12 cellular contexts compared by ENCODE assay signal in genomic region chr3:16514799-16515353, GRCh38. TPM values are rescaled to one million over a fixed set of nuclear protein-coding genes. Genes with fewer than 3 reads are reported as not detected.
DNase-seq lines count a peak whose midpoint lies in the region; ATAC-seq, FAIRE-seq and TF ChIP-seq lines count a peak whose summit lies in the region.
"Had no signal": no experiment of that assay in that cellular context is flagged by ENCODE, and none has a peak within 500 bp of the region (broad histone marks: within the 10 kb centered on the region; RNA-seq: fewer than 3 reads in every experiment).

No MANE protein-coding gene starts in this region.

- H3K27me3 ChIP-seq in spleen (replicated peaks in 1 of 7): no peaks in the 10 kb centered on the region
- H3K27me3 ChIP-seq in mesendoderm (ENCODE audit: insufficient read depth, low read length, poor library complexity): peaks cover 6% of the 10 kb centered on the region

- H3K36me3 Mint-ChIP-seq in activated T-cell treated with anti-CD3 and anti-CD28 coated beads, Interleukin-2, amount 50 U/mL, for 24 hours (ENCODE audit: low read depth): peaks cover 33% of the 10 kb centered on the region
- H3K36me3 Mint-ChIP-seq in activated naive CD8-positive, alpha-beta T cell treated with anti-CD3 and anti-CD28 coated beads, Interleukin-2, amount 50 U/mL, for 24 hours (ENCODE audit: low read depth): peaks cover 25% of the 10 kb centered on the region
- peaks cover 11% of the 10 kb centered on the region for H3K36me3 Mint-ChIP-seq in Calu3 (ENCODE audit: insufficient read depth, unreplicated experiment)

- peaks cover 9% of the 10 kb centered on the region for H3K9me3 Mint-ChIP-seq in activated T-cell treated with anti-CD3 and anti-CD28 coated beads, Interleukin-2, amount 50 U/mL, for 24 hours
- H3K9me3 Mint-ChIP-seq in activated naive CD8-positive, alpha-beta T cell treated with anti-CD3 and anti-CD28 coated beads, Interleukin-2, amount 50 U/mL, for 24 hours: peaks cover 13% of the 10 kb centered on the region
- H3K9me3 Mint-ChIP-seq in Calu3 (ENCODE audit: low read depth, unreplicated experiment): no peaks in the 10 kb centered on the region

- BruUV-seq in Calu3 (replicated peaks; lab: Mats Ljungman, UMichigan): no TSS peak

- no peak overlapping the region for H4K5ac ChIP-seq in mesendoderm (ENCODE audit: low read length)

- H3K4me3 Mint-ChIP-seq in activated T-cell treated with anti-CD3 and anti-CD28 coated beads, Interleukin-2, amount 50 U/mL, for 24 hours: peak overlapping the region; percentile 93
- peak overlapping the region; percentile 98 for H3K4me3 Mint-ChIP-seq in activated naive CD8-positive, alpha-beta T cell treated with anti-CD3 and anti-CD28 coated beads, Interleukin-2, amount 50 U/mL, for 24 hours
- H3K4me3 Mint-ChIP-seq in Calu3 (ENCODE audit: low read depth, unreplicated experiment): no peak overlapping the region

- H3K27ac Mint-ChIP-seq in activated T-cell treated with anti-CD3 and anti-CD28 coated beads, Interleukin-2, amount 50 U/mL, for 24 hours: peak overlapping the region; percentile 89
- peak overlapping the region; percentile 92 for H3K27ac Mint-ChIP-seq in activated naive CD8-positive, alpha-beta T cell treated with anti-CD3 and anti-CD28 coated beads, Interleukin-2, amount 50 U/mL, for 24 hours
- no peak overlapping the region for H3K27ac Mint-ChIP-seq in Calu3 (ENCODE audit: unreplicated experiment)

- no peaks in the 10 kb centered on the region for H3K27me3 Mint-ChIP-seq in activated T-cell treated with anti-CD3 and anti-CD28 coated beads, Interleukin-2, amount 50 U/mL, for 24 hours
- H3K27me3 Mint-ChIP-seq in activated naive CD8-positive, alpha-beta T cell treated with anti-CD3 and anti-CD28 coated beads, Interleukin-2, amount 50 U/mL, for 24 hours: no peaks in the 10 kb centered on the region
- peaks cover 98% of the 10 kb centered on the region for H3K27me3 Mint-ChIP-seq in Calu3 (ENCODE audit: unreplicated experiment)

- no peak overlapping the region for H2BK15ac ChIP-seq in mesendoderm (replicated peaks; ENCODE audit: low read depth)

- ATAC-seq in activated naive CD8-positive, alpha-beta T cell treated with anti-CD3 and anti-CD28 coated beads, Interleukin-2, amount 50 U/mL, for 24 hours: no peak
- ATAC-seq in GM18498 (IDR thresholded peaks at IDR 0.05; ENCODE audit: unreplicated experiment): no peak

- no peak overlapping the region for H2AK5ac ChIP-seq in mesendoderm (ENCODE audit: low read length)

- peaks cover 35 to 96% (median 72%) of the 10 kb centered on the region in 6 donors for H3K4me1 ChIP-seq in spleen
- no peaks in the 10 kb centered on the region for H3K4me1 ChIP-seq in mesendoderm (ENCODE audit: control insufficient read depth, low read depth, low read length)

- no peak overlapping the region for H3K4ac ChIP-seq in mesendoderm (ENCODE audit: low read depth, low read length)

- H3K27ac ChIP-seq in spleen: peak overlapping the region in 7 of 8 donors; percentile 89 to 93 (median 90)
- no peak overlapping the region for H3K27ac ChIP-seq in mesendoderm (ENCODE audit: low read depth, low read length)

- H3K4me1 Mint-ChIP-seq in activated T-cell treated with anti-CD3 and anti-CD28 coated beads, Interleukin-2, amount 50 U/mL, for 24 hours (ENCODE audit: low read depth): peaks cover 77% of the 10 kb centered on the region
- peaks cover 83% of the 10 kb centered on the region for H3K4me1 Mint-ChIP-seq in activated naive CD8-positive, alpha-beta T cell treated with anti-CD3 and anti-CD28 coated beads, Interleukin-2, amount 50 U/mL, for 24 hours
- H3K4me1 Mint-ChIP-seq in Calu3 (ENCODE audit: low read depth, unreplicated experiment): no peaks in the 10 kb centered on the region

- H3K23ac ChIP-seq in mesendoderm (ENCODE audit: low read length): no peak overlapping the region

- H2BK5ac ChIP-seq in mesendoderm (ENCODE audit: low read length): no peak overlapping the region

- no peak overlapping the region for H3K9ac ChIP-seq in mesendoderm (ENCODE audit: low read length)

- no peak overlapping the region for H3K4me2 ChIP-seq in mesendoderm (ENCODE audit: low read length)

- FAIRE-seq in HTR-8/SVneo (lab: Jason Lieb, UNC): peak; percentile 63

- no peak overlapping the region for H3K56ac ChIP-seq in mesendoderm (ENCODE audit: low read length)

- no peak overlapping the region for H3K18ac ChIP-seq in mesendoderm (ENCODE audit: low read length)

- no peak overlapping the region for H2BK120ac ChIP-seq in mesendoderm (ENCODE audit: low read depth, low read length)

- H3K9me3 ChIP-seq in spleen: no peaks in the 10 kb centered on the region
- H3K9me3 ChIP-seq: esophagus squamous epithelium had no signal

- no peak for TF ChIP-seq POLR2A in spleen (IDR thresholded peaks at IDR 0.05)

- no peak for TF ChIP-seq CTCF in spleen (IDR thresholded peaks at IDR 0.05 in 8 of 11, conservative IDR thresholded peaks at IDR 0.05 in 3 of 11)
- no peak for TF ChIP-seq CTCF in Calu3 (IDR thresholded peaks at IDR 0.05; ENCODE audit: unreplicated experiment)

- CTCF ChIA-PET in Calu3 (lab: Charles Lee): no interaction called here

- no peak overlapping the region for H4K8ac ChIP-seq in mesendoderm (ENCODE audit: low read depth, low read length)

- no peak for DNase-seq in activated T-cell treated with anti-CD3 and anti-CD28 coated beads, Interleukin-2, amount 50 U/mL, for 24 hours
- DNase-seq in activated T-cell treated with anti-CD3 and anti-CD28 coated beads, Interleukin-2, amount 50 U/mL, for 48 hours: no peak
- DNase-seq in HTR-8/SVneo (ENCODE audit: insufficient read length, low spot score): no peak
- DNase-seq in activated naive CD8-positive, alpha-beta T cell treated with anti-CD3 and anti-CD28 coated beads, Interleukin-2, amount 50 U/mL, for 24 hours: no peak
- no peak for DNase-seq in spleen
- DNase-seq in Calu3: no peak
- no peak for DNase-seq in mesendoderm
- DNase-seq: esophagus squamous epithelium, GF-D8, NCI-H446 treated with DMSO at 0.1 percent for 48 hours, SHP77 treated with DMSO at 0.1 percent for 48 hours had no signal

- intact Hi-C loops in spleen (cut with DNase I; ENCODE audit: low total_unique reads): no loop called here
- intact Hi-C loops in Calu3 (cut with micrococcal nuclease; ENCODE audit: unreplicated experiment): no loop called here

- H3K36me3 ChIP-seq in spleen (no peaks in the 10 kb centered on the region), mesendoderm (ENCODE audit: control insufficient read depth, insufficient read depth, low read length) (no peaks in the 10 kb centered on the region)
- H3K36me3 ChIP-seq: esophagus squamous epithelium had no signal

- 73 to 83% (median 76%) methylated on average over 4 of the region's 4 CpGs for WGBS in spleen, 5 donors
- no CpG with 5 or more reads among the region's 4 CpGs for WGBS in mesendoderm (ENCODE audit: extremely low coverage, insufficient coverage, low lambda C conversion rate)

- H3K79me2 ChIP-seq in mesendoderm (ENCODE audit: control insufficient read depth, insufficient read depth, low read length): no peaks in the 10 kb centered on the region

- H3K4me3 ChIP-seq in spleen: peak overlapping the region in 4 of 8 donors; percentile 83 to 95 (median 84)
- H3K4me3 ChIP-seq in mesendoderm (ENCODE audit: low read length): no peak overlapping the region

- no peaks in the 10 kb centered on the region for H3K79me1 ChIP-seq in mesendoderm (ENCODE audit: low read length)

RNA-seq across cellular contexts. Expression of gene RFTN1, which starts 1.4 kb away (rescaled TPM):
- total RNA-seq in spleen (100 to 1,000 TPM in 1 of 7 donors, 10 to 100 TPM in 6; 57.0 to 106 (median 82.2) TPM), Calu3 (2022) (1.6 and 1.8 TPM in 2 replicates)
- polyA plus RNA-seq in spleen: 10 to 100 TPM; 30.4 to 58.2 (median 38.0) TPM
- polyA plus RNA-seq in mesendoderm (2013, experiment 1 of 2): 6.8 TPM
- polyA plus RNA-seq in mesendoderm (2013, experiment 2 of 2): 7.0 TPM

Comparison
In these comparisons a context has a peak if more than half of its experiments do, and no peak if none do; other contexts are left out.
1. RNA of gene RFTN1, which starts 1.4 kb away (total RNA-seq): 57.0 to 106 TPM in spleen; 1.6 to 1.8 TPM in Calu3; every median in the first group is over 10 times any median in the second.